9 cellular contexts compared by ENCODE assay signal in the genomic region with DNA sequence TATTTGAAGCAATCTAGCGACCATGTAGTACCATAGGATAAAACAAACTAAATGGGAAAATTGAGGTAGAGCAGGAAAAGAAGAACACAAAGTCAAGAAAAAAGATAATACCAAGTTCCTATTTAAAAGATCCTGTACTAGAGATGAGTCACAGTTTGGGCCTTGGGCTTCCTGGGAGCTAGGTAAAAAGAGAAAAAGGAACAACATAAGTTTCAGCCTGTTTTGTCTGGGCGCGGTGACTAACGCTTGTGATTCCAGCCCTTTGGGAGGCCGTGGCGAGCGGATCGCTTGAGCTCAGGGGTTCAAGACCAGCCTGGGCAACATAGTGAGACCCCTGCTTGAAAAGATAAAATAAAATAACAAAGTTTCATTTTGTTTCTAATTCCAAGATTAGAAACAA. TPM values are rescaled to one million over a fixed set of nuclear protein-coding genes. Genes with fewer than 3 reads are reported as not detected.
DNase-seq lines count a peak whose midpoint lies in the region; ATAC-seq and TF ChIP-seq lines count a peak whose summit lies in the region.
"Had no signal": no experiment of that assay in that cellular context is flagged by ENCODE, and none has a peak within 500 bp of the region (broad histone marks: within the 10 kb centered on the region; RNA-seq: fewer than 3 reads in every experiment).

No MANE protein-coding gene starts in this region.

- peaks cover 8% of the 10 kb centered on the region for H3F3A ChIP-seq in smooth muscle cell (ENCODE audit: low read depth)

- DNase-seq in T-helper 1 cell, result no peak
- peak; percentile 33 for DNase-seq in SIG-M5 (lab: John Stamatoyannopoulos, UW)
- DNase-seq in smooth muscle cell (lab: John Stamatoyannopoulos, UW; ENCODE audit: unreplicated experiment), result no peak
- DNase-seq in stimulated activated naive CD4-positive, alpha-beta T cell treated with Interleukin-2 at 50 U/mL for 16 hours (lab: John Stamatoyannopoulos, UW), result no peak
- no peak for DNase-seq in NCI-H1105 treated with DMSO at 0.1 percent for 48 hours (lab: John Stamatoyannopoulos, UW)
- no peak for DNase-seq in T1000 (lab: John Stamatoyannopoulos, UW)
- DNase-seq: NCI-H345 had no signal

- peaks cover 21% of the 10 kb centered on the region for H3K36me3 Mint-ChIP-seq in T-helper 1 cell treated with Interleukin-12 subunit alpha and Interleukin-12 subunit beta and Interleukin-4 antibody, amounts not matched to agents 30 μg/mL and 1 μg/mL, for 36 hours (ENCODE audit: low read depth)

- H3K4me1 ChIP-seq in smooth muscle cell (ENCODE audit: low read depth), result peaks cover 15% of the 10 kb centered on the region

- no peaks in the 10 kb centered on the region for H3K9me3 Mint-ChIP-seq in T-helper 1 cell treated with Interleukin-12 subunit alpha and Interleukin-12 subunit beta and Interleukin-4 antibody, amounts not matched to agents 30 μg/mL and 1 μg/mL, for 36 hours

- H3K27me3 ChIP-seq in smooth muscle cell (ENCODE audit: low read depth), result no peaks in the 10 kb centered on the region

- peaks cover 56% of the 10 kb centered on the region for H3K4me1 Mint-ChIP-seq in T-helper 1 cell treated with Interleukin-12 subunit alpha and Interleukin-12 subunit beta and Interleukin-4 antibody, amounts not matched to agents 30 μg/mL and 1 μg/mL, for 36 hours (ENCODE audit: low read depth)

- TF ChIP-seq CTCF in smooth muscle cell (IDR thresholded peaks at IDR 0.05; ENCODE audit: borderline replicate concordance, insufficient read depth, poor library complexity, severe bottlenecking), result no peak

- no peaks in the 10 kb centered on the region for H3K36me3 ChIP-seq in smooth muscle cell (ENCODE audit: low read depth)

- H3K27ac ChIP-seq in smooth muscle cell (ENCODE audit: low read depth), result peak overlapping the region; percentile 78

- no peaks in the 10 kb centered on the region for H3K27me3 Mint-ChIP-seq in T-helper 1 cell treated with Interleukin-12 subunit alpha and Interleukin-12 subunit beta and Interleukin-4 antibody, amounts not matched to agents 30 μg/mL and 1 μg/mL, for 36 hours (ENCODE audit: low read depth)

- H4K20me1 ChIP-seq in smooth muscle cell (ENCODE audit: low read depth), result peaks cover 9% of the 10 kb centered on the region

- 61% methylated on average over 8 of the region's 8 CpGs for WGBS in smooth muscle cell (ENCODE audit: low lambda C conversion rate)

- no peak overlapping the region for H3K9ac ChIP-seq in smooth muscle cell (ENCODE audit: low read depth)

- H3K9me3 ChIP-seq in smooth muscle cell (replicated peaks; ENCODE audit: low read depth), result no peaks in the 10 kb centered on the region

- H3K4me2 ChIP-seq in smooth muscle cell, result peak overlapping the region; percentile 87

- H2AFZ ChIP-seq in smooth muscle cell (ENCODE audit: low read depth), result no peak overlapping the region

- H3K79me2 ChIP-seq in smooth muscle cell (ENCODE audit: low read depth), result peaks cover 50% of the 10 kb centered on the region

- H3K27ac Mint-ChIP-seq in T-helper 1 cell treated with Interleukin-12 subunit alpha and Interleukin-12 subunit beta and Interleukin-4 antibody, amounts not matched to agents 30 μg/mL and 1 μg/mL, for 36 hours, result peak overlapping the region; percentile 95

- peak overlapping the region; percentile 96 for H3K4me3 Mint-ChIP-seq in T-helper 1 cell treated with Interleukin-12 subunit alpha and Interleukin-12 subunit beta and Interleukin-4 antibody, amounts not matched to agents 30 μg/mL and 1 μg/mL, for 36 hours

- peak overlapping the region; percentile 68 for H3K4me3 ChIP-seq in smooth muscle cell

- ATAC-seq in esophagus mucosa, result peak; percentile 49

RNA-seq across cellular contexts. Expression of a gene that starts 14.0 kb away (rescaled TPM):
- total RNA-seq in esophagus mucosa (0.16 TPM), smooth muscle cell (0.04 TPM in 1 of 2 replicates, not detected in the other)
- polyA plus RNA-seq in smooth muscle cell, result 0.71 TPM in 1 of 2 replicates, not detected in the other

RNA-seq across cellular contexts. Expression of a gene that starts 15.8 kb away (rescaled TPM):
- total RNA-seq in esophagus mucosa, result 9.0 TPM
- total RNA-seq in smooth muscle cell, result 34.7 and 56.2 TPM in 2 replicates
- polyA plus RNA-seq in smooth muscle cell, result 28.4 and 31.9 TPM in 2 replicates
